ENCODE assay signal across 8 cellular contexts in the genomic region with DNA sequence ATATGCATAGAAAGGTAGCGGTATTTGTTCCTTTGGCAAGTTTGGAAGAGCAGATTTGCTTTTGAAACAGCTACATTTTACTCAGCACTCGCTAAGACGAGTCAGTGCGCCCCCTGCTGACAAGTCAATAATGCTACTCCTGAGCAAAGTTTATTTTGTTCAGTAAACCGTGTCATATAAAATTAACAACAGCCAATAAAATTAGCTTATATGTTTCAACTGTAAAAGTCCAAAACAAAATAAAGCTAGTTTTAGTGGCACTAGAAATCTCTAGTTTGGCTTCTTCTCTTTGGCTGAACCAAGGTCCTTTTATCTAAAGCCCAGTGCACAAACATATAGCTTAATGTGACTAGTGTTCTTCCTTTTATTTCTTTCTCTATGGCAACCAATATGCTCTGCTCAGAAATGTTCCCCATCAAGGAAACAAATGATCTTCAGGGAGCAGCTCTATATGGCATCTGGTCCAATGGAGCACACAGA. TPM values are rescaled to one million over a fixed set of nuclear protein-coding genes. Genes with fewer than 3 reads are reported as not detected.
DNase-seq lines count a peak whose midpoint lies in the region; ATAC-seq and TF ChIP-seq lines count a peak whose summit lies in the region.

No MANE protein-coding gene starts in this region.

- BruUV-seq in Panc1 (replicated peaks; lab: Mats Ljungman, UMichigan), result no TSS peak

- POLR2A ChIA-PET in Panc1 (lab: Charles Lee), result no interaction called here

- peaks cover 38% of the 10 kb centered on the region for H3K4me1 Mint-ChIP-seq in stimulated activated memory B cell treated with anti-CD40 and anti-IgM and Interleukin-4, amounts not matched to agents 10 μg/mL and 1 μg/mL and 100 μg/mL, for 72 hours

- H3K4me1 ChIP-seq in Panc1 (ENCODE audit: control insufficient read depth, insufficient read depth, low read length) (peaks cover 8% of the 10 kb centered on the region; the same call in 1 of the 2 replicates), iPS-20b (ENCODE audit: insufficient read depth, low read length) (peaks cover 49% of the 10 kb centered on the region)

- H3K4me3 Mint-ChIP-seq in stimulated activated memory B cell treated with anti-CD40 and anti-IgM and Interleukin-4, amounts not matched to agents 10 μg/mL and 1 μg/mL and 100 μg/mL, for 72 hours, result no peak overlapping the region

- CTCF ChIA-PET in Panc1 (lab: Charles Lee), result interaction anchor here (0.5 to 1.4 kb wide), 2 partner anchors 11 to 99 kb away, joined by 4 to 5 read pairs; no protein-coding TSS in a partner anchor

- H3K36me3 ChIP-seq in Panc1 (ENCODE audit: control insufficient read depth, insufficient read depth, low read length), result no peaks in the 10 kb centered on the region
- H3K36me3 ChIP-seq in iPS-20b (ENCODE audit: insufficient read depth, low read depth, low read length), result no peaks in the 10 kb centered on the region

- H3K27ac Mint-ChIP-seq in stimulated activated memory B cell treated with anti-CD40 and anti-IgM and Interleukin-4, amounts not matched to agents 10 μg/mL and 1 μg/mL and 100 μg/mL, for 72 hours, result no peak overlapping the region

- H3K27ac ChIP-seq in Panc1 (ENCODE audit: low read length) (no peak overlapping the region), iPS-20b (ENCODE audit: low read length) (no peak overlapping the region)

- H3K9me3 ChIP-seq in Panc1 (ENCODE audit: control insufficient read depth, insufficient read depth, low read depth, low read length) (no peaks in the 10 kb centered on the region), iPS-20b (ENCODE audit: insufficient read depth, low read depth, low read length) (no peaks in the 10 kb centered on the region)

- H3K27me3 Mint-ChIP-seq in stimulated activated memory B cell treated with anti-CD40 and anti-IgM and Interleukin-4, amounts not matched to agents 10 μg/mL and 1 μg/mL and 100 μg/mL, for 72 hours, result peaks cover 100% of the 10 kb centered on the region

- intact Hi-C loops in Panc1 (cut with micrococcal nuclease; ENCODE audit: unreplicated experiment), result loop anchor here (2.0 kb wide), 1 partner anchor 891 kb away; no protein-coding TSS in a partner anchor

- no peak overlapping the region; the same call in 1 of the 2 replicates for H3K9ac ChIP-seq in iPS-20b (ENCODE audit: low read depth, low read length)

- peaks cover 4% of the 10 kb centered on the region for H3K9me3 Mint-ChIP-seq in stimulated activated memory B cell treated with anti-CD40 and anti-IgM and Interleukin-4, amounts not matched to agents 10 μg/mL and 1 μg/mL and 100 μg/mL, for 72 hours

- H3K4me3 ChIP-seq in Panc1 (ENCODE audit: low read depth in 2 of 2, low read length in 2 of 2), result no peak overlapping the region
- peak overlapping the region; percentile 54; the same call in 1 of the 2 replicates for H3K4me3 ChIP-seq in iPS-20b (ENCODE audit: low read length)

- peak; percentile 85 for TF ChIP-seq CTCF in Panc1 (IDR thresholded peaks at IDR 0.05)

- H3K27me3 ChIP-seq in Panc1 (ENCODE audit: control insufficient read depth, insufficient read depth, low read length) (peaks cover 54% of the 10 kb centered on the region), iPS-20b (ENCODE audit: insufficient read depth, low read length) (peaks cover 96% of the 10 kb centered on the region)

- DNase-seq in activated gamma-delta T cell treated with Interleukin-2 at 50 U/mL for 16 hours (peak; percentile 57), activated gamma-delta T cell (lab: John Stamatoyannopoulos, UW) (no peak), HK-2 (ENCODE audit: unreplicated experiment) (peak; percentile 48), Panc1 (ENCODE audit: low read depth, low spot score) (peak; percentile 17), amniotic epithelial cell (ENCODE audit: low read depth) (peak; percentile 41)
- peak; percentile 84 for DNase-seq in stimulated activated CD4-positive, alpha-beta T cell treated with anti-CD3 and anti-CD28 coated beads, Interleukin-15, amount 100 ng/mL, for 24 hours

- in situ Hi-C loops in Panc1 (cut with HindIII; ENCODE audit: low pct_unique_long_range_greater_than_20kb, low sequenced_read_pairs), result no loop called here

- no peak for ATAC-seq in Panc1
- ATAC-seq in stimulated activated memory B cell treated with anti-CD40 and anti-IgM and Interleukin-4, amounts not matched to agents 10 μg/mL and 1 μg/mL and 100 μg/mL, for 72 hours, result no peak

- peaks cover 9% of the 10 kb centered on the region for H3K36me3 Mint-ChIP-seq in stimulated activated memory B cell treated with anti-CD40 and anti-IgM and Interleukin-4, amounts not matched to agents 10 μg/mL and 1 μg/mL and 100 μg/mL, for 72 hours

RNA-seq across cellular contexts. Expression of gene POU3F3, which starts 4.3 kb away (rescaled TPM):
- total RNA-seq in Panc1 (2021; ENCODE audit: unreplicated experiment), result 0.36 TPM
- polyA plus RNA-seq in Panc1 (2012; ENCODE audit: insufficient read length), result 0.21 TPM
